Comparison of ENCODE assay signal across 20 cellular contexts in the genomic region with DNA sequence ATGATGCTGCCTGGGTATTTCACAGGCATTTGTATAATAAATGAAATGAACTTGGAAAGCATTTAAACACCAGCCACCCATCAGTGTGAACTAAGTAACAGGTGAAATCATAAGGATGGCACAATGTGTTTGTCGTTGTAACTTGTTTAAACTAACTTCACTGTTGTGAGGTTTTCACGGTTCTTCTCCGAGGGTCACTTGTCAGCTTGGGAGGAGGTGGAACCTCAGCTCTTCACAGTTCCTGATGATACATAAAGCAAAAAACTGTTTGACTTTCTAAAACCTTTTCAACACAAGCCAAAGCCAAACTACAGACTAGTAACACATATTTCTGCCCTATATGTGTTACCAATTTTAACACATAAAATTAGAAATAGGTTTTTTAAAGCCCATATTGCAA. TPM values are rescaled to one million over a fixed set of nuclear protein-coding genes. Genes with fewer than 3 reads are reported as not detected.
DNase-seq lines count a peak whose midpoint lies in the region; ATAC-seq and TF ChIP-seq lines count a peak whose summit lies in the region.
"Had no signal": no experiment of that assay in that cellular context is flagged by ENCODE, and none has a peak within 500 bp of the region (broad histone marks: within the 10 kb centered on the region; RNA-seq: fewer than 3 reads in every experiment).

No MANE protein-coding gene starts in this region.

- H3K27ac ChIP-seq in CD8-positive, alpha-beta T cell (ENCODE audit: low read depth, low read length): no peak overlapping the region
- peak overlapping the region; percentile 77 for H3K27ac ChIP-seq in KOPT-K1 (ENCODE audit: low read depth, low read length, poor library complexity, severe bottlenecking)
- H3K27ac ChIP-seq in ascending aorta: no peak overlapping the region
- no peak overlapping the region for H3K27ac ChIP-seq in esophagus squamous epithelium

- peaks cover 44% of the 10 kb centered on the region for H3K36me3 Mint-ChIP-seq in CD8-positive, alpha-beta T cell
- H3K36me3 Mint-ChIP-seq in central memory CD8-positive, alpha-beta T cell (ENCODE audit: insufficient read depth): peaks cover 12% of the 10 kb centered on the region
- peaks cover 18 to 41% (median 31%) of the 10 kb centered on the region in 3 donors for H3K36me3 Mint-ChIP-seq in naive thymus-derived CD8-positive, alpha-beta T cell
- peaks cover 44% of the 10 kb centered on the region for H3K36me3 Mint-ChIP-seq in activated CD4-positive, alpha-beta memory T cell treated with anti-CD3 and anti-CD28 coated beads for 36 hours

- peaks cover 11% of the 10 kb centered on the region for H3K9me3 Mint-ChIP-seq in CD8-positive, alpha-beta T cell
- peaks cover 10% of the 10 kb centered on the region for H3K9me3 Mint-ChIP-seq in central memory CD8-positive, alpha-beta T cell
- peaks cover 5 to 18% (median 12%) of the 10 kb centered on the region in 9 donors for H3K9me3 Mint-ChIP-seq in naive thymus-derived CD8-positive, alpha-beta T cell
- peaks cover 16% of the 10 kb centered on the region for H3K9me3 Mint-ChIP-seq in activated CD4-positive, alpha-beta memory T cell treated with anti-CD3 and anti-CD28 coated beads for 36 hours

- DNase-seq in CD8-positive, alpha-beta T cell: no peak
- DNase-seq in central memory CD8-positive, alpha-beta T cell (ENCODE audit: low spot score in 2 of 2): no peak
- DNase-seq in naive thymus-derived CD8-positive, alpha-beta T cell: no peak
- DNase-seq in ascending aorta (ENCODE audit: low spot score in 2 of 2): no peak
- no peak for DNase-seq in activated CD4-positive, alpha-beta memory T cell treated with anti-CD3 and anti-CD28 coated beads for 36 hours
- no peak for DNase-seq in esophagus squamous epithelium (lab: John Stamatoyannopoulos, UW)
- no peak for DNase-seq in SIG-M5 treated with dmso at 0.1 percent for 504 hours (lab: John Stamatoyannopoulos, UW; ENCODE audit: unreplicated experiment)
- DNase-seq: 8988T; CD4-positive, alpha-beta memory T cell; COR-L47; DMS 273 treated with DMSO at 0.1 percent for 48 hours; DMS53; DND-41; EL had no signal

- H3K4me3 ChIP-seq in CD8-positive, alpha-beta T cell (ENCODE audit: low read depth, low read length): no peak overlapping the region
- no peak overlapping the region for H3K4me3 ChIP-seq in ascending aorta
- H3K4me3 ChIP-seq in esophagus squamous epithelium: no peak overlapping the region
- H3K4me3 ChIP-seq: BLaER1, GM12878, HAP-1 had no signal

- intact Hi-C loops in CD8-positive, alpha-beta T cell (cut with DNase I, micrococcal nuclease): no loop called here
- intact Hi-C loops in ascending aorta (cut with DNase I) (no loop called here), esophagus squamous epithelium (cut with DNase I) (no loop called here)
- intact Hi-C loops in activated CD4-positive, alpha-beta memory T cell treated with anti-CD3 and anti-CD28 coated beads for 36 hours (cut with micrococcal nuclease): no loop called here

- no peak for TF ChIP-seq POLR2A in esophagus squamous epithelium (IDR thresholded peaks at IDR 0.05)

- CTCF ChIA-PET in CD8-positive, alpha-beta T cell (lab: Charles Lee): interaction anchor here (0.6 kb wide), 1 partner anchor 14 kb away, joined by 3 read pairs; no protein-coding TSS in a partner anchor
- CTCF ChIA-PET in activated CD4-positive, alpha-beta memory T cell treated with anti-CD3 and anti-CD28 coated beads for 36 hours (lab: Charles Lee): no interaction called here

- TF ChIP-seq CTCF in CD8-positive, alpha-beta T cell (IDR thresholded peaks at IDR 0.05): no peak
- TF ChIP-seq CTCF in ascending aorta (IDR thresholded peaks at IDR 0.05): no peak
- TF ChIP-seq CTCF in esophagus squamous epithelium (IDR thresholded peaks at IDR 0.05): no peak

- H3K4me1 ChIP-seq in CD8-positive, alpha-beta T cell (ENCODE audit: insufficient read depth, low read length): peaks cover 22% of the 10 kb centered on the region
- no peaks in the 10 kb centered on the region for H3K4me1 ChIP-seq in ascending aorta
- H3K4me1 ChIP-seq in esophagus squamous epithelium: no peaks in the 10 kb centered on the region
- H3K4me1 ChIP-seq: HAP-1 had no signal

- H3K27ac Mint-ChIP-seq in CD8-positive, alpha-beta T cell: peak overlapping the region; percentile 50
- H3K27ac Mint-ChIP-seq in central memory CD8-positive, alpha-beta T cell (ENCODE audit: low read depth): peak overlapping the region; percentile 17
- H3K27ac Mint-ChIP-seq in naive thymus-derived CD8-positive, alpha-beta T cell: peak overlapping the region in 9 of 10 donors; percentile 27 to 89 (median 46)
- no peak overlapping the region for H3K27ac Mint-ChIP-seq in activated CD4-positive, alpha-beta memory T cell treated with anti-CD3 and anti-CD28 coated beads for 36 hours
- H3K27ac Mint-ChIP-seq: CD14-positive monocyte had no signal

- H3K4me3 Mint-ChIP-seq in CD8-positive, alpha-beta T cell: no peak overlapping the region
- H3K4me3 Mint-ChIP-seq in central memory CD8-positive, alpha-beta T cell: no peak overlapping the region
- H3K4me3 Mint-ChIP-seq in naive thymus-derived CD8-positive, alpha-beta T cell: no peak overlapping the region
- H3K4me3 Mint-ChIP-seq in activated CD4-positive, alpha-beta memory T cell treated with anti-CD3 and anti-CD28 coated beads for 36 hours: no peak overlapping the region
- H3K4me3 Mint-ChIP-seq: CD14-positive monocyte; CD4-positive, alpha-beta memory T cell had no signal

- H3K36me3 ChIP-seq in CD8-positive, alpha-beta T cell (ENCODE audit: insufficient read depth, low read length): peaks cover 13% of the 10 kb centered on the region
- H3K36me3 ChIP-seq in KOPT-K1 (ENCODE audit: insufficient read depth, low read length) (peaks cover 60% of the 10 kb centered on the region), ascending aorta (peaks cover 33 to 59% of the 10 kb centered on the region in 2 donors), esophagus squamous epithelium (peaks cover 10 to 63% (median 11%) of the 10 kb centered on the region in 3 donors)

- no peaks in the 10 kb centered on the region for H3K27me3 ChIP-seq in CD8-positive, alpha-beta T cell (ENCODE audit: insufficient read depth, low read length)
- no peaks in the 10 kb centered on the region for H3K27me3 ChIP-seq in ascending aorta
- peaks cover 0 to 22% (median 0%) of the 10 kb centered on the region in 4 donors for H3K27me3 ChIP-seq in esophagus squamous epithelium
- H3K27me3 ChIP-seq: BLaER1 had no signal

- ATAC-seq in CD8-positive, alpha-beta T cell: no peak
- ATAC-seq in central memory CD8-positive, alpha-beta T cell (replicated peaks; ENCODE audit: extremely low read depth, poor library complexity, severe bottlenecking): no peak
- ATAC-seq in naive thymus-derived CD8-positive, alpha-beta T cell: no peak
- ATAC-seq: GM12878, HepG2 had no signal

- POLR2A ChIA-PET in CD8-positive, alpha-beta T cell (lab: Charles Lee): no interaction called here
- POLR2A ChIA-PET in naive thymus-derived CD8-positive, alpha-beta T cell (lab: Charles Lee): no interaction called here
- POLR2A ChIA-PET in activated CD4-positive, alpha-beta memory T cell treated with anti-CD3 and anti-CD28 coated beads for 36 hours (lab: Charles Lee): no interaction called here

- WGBS in esophagus squamous epithelium, 2 donors: 78 to 87% methylated on average over 3 of the region's 3 CpGs

- H3K4me1 Mint-ChIP-seq in CD8-positive, alpha-beta T cell (ENCODE audit: low read depth): peaks cover 34% of the 10 kb centered on the region
- peaks cover 46% of the 10 kb centered on the region for H3K4me1 Mint-ChIP-seq in central memory CD8-positive, alpha-beta T cell
- H3K4me1 Mint-ChIP-seq in naive thymus-derived CD8-positive, alpha-beta T cell: peaks cover 21 to 41% (median 37%) of the 10 kb centered on the region in 4 donors
- peaks cover 28% of the 10 kb centered on the region for H3K4me1 Mint-ChIP-seq in activated CD4-positive, alpha-beta memory T cell treated with anti-CD3 and anti-CD28 coated beads for 36 hours (ENCODE audit: low read depth)

- no peaks in the 10 kb centered on the region for H3K27me3 Mint-ChIP-seq in CD8-positive, alpha-beta T cell (ENCODE audit: low read depth)
- H3K27me3 Mint-ChIP-seq in central memory CD8-positive, alpha-beta T cell: peaks cover 4% of the 10 kb centered on the region
- H3K27me3 Mint-ChIP-seq in naive thymus-derived CD8-positive, alpha-beta T cell: peaks cover 0 to 2% (median 0%) of the 10 kb centered on the region in 5 donors
- peaks cover 2% of the 10 kb centered on the region for H3K27me3 Mint-ChIP-seq in activated CD4-positive, alpha-beta memory T cell treated with anti-CD3 and anti-CD28 coated beads for 36 hours
- H3K27me3 Mint-ChIP-seq: CD4-positive, alpha-beta memory T cell had no signal

- peaks cover 7% of the 10 kb centered on the region for H3K9me3 ChIP-seq in CD8-positive, alpha-beta T cell (ENCODE audit: low read length)
- H3K9me3 ChIP-seq in KOPT-K1 (ENCODE audit: insufficient read depth, low read length, poor library complexity, severe bottlenecking): peaks cover 35% of the 10 kb centered on the region
- peaks cover 10 to 12% of the 10 kb centered on the region in 2 donors for H3K9me3 ChIP-seq in ascending aorta
- H3K9me3 ChIP-seq in esophagus squamous epithelium: peaks cover 0 to 12% (median 7%) of the 10 kb centered on the region in 3 donors
- H3K9me3 ChIP-seq: HAP-1 had no signal

RNA-seq across cellular contexts. Expression of gene TMEM18, which starts 13.1 kb away (rescaled TPM):
- total RNA-seq in CD8-positive, alpha-beta T cell: 10 to 100 TPM; 30.7 to 33.6 TPM
- 10 to 100 TPM; 40.2 to 41.4 TPM for total RNA-seq in naive thymus-derived CD8-positive, alpha-beta T cell
- polyA plus RNA-seq in naive thymus-derived CD8-positive, alpha-beta T cell: 10 to 100 TPM; 22.1 to 29.8 (median 23.3) TPM
- total RNA-seq in ascending aorta (6.4 TPM), esophagus squamous epithelium (10 to 100 TPM in 3 of 4 donors, 1 to 10 TPM in 1; 7.3 to 23.7 (median 17.8) TPM)
- total RNA-seq in activated CD4-positive, alpha-beta memory T cell treated with anti-CD3 and anti-CD28 coated beads for 36 hours: 10 to 100 TPM; 20.8 to 21.8 TPM
